In the genomic region with DNA sequence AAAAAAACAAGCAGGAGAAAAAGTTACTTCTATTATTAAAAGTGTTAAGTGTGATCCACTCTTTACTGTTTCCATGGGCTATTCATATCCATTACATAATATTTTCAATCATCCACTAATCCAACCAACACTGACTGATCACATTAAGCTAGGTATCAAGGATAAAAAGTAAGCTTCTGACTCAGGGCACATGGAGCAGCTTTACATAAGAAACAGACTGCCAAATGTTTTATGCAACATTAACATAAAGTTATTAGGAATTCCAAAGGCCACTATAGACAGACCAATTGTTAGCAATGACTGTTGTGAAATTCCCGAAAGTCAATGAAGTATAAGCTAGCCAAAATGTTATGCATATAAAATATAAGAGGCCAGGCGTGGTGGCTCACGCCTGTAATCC, we compare ENCODE assay signal across 21 cellular contexts.
"Had no signal": no experiment of that assay in that cellular context is flagged by ENCODE, and none has a peak within 500 bp of the region (broad histone marks: within the 10 kb centered on the region; RNA-seq: fewer than 3 reads in every experiment).

No MANE protein-coding gene starts in this region.

- H3K4me3 Mint-ChIP-seq: activated CD4-positive, alpha-beta T cell treated with anti-CD3 and anti-CD28 coated beads for 36 hours; activated CD8-positive, alpha-beta T cell treated with anti-CD3 and anti-CD28 coated beads, Interleukin-2, amount 10 ng/mL, durations not matched to agents 7 days and 5 days; stimulated activated naive CD8-positive, alpha-beta T cell treated with anti-CD3 and anti-CD28 coated beads, Interleukin-15, Interleukin-2, amounts not matched to agents 100 ng/mL and 50 ng/mL, for 24 hours; T-helper 1 cell treated with Interleukin-12 subunit alpha and Interleukin-12 subunit beta and Interleukin-4 antibody, amounts not matched to agents 30 μg/mL and 1 μg/mL, for 36 hours; type B pancreatic cell had no signal

- H3K27me3 Mint-ChIP-seq: activated CD4-positive, alpha-beta T cell treated with anti-CD3 and anti-CD28 coated beads for 36 hours; activated naive CD8-positive, alpha-beta T cell treated with anti-CD3 and anti-CD28 coated beads, Interleukin-2, amount 50 U/mL, for 24 hours; stimulated activated naive CD8-positive, alpha-beta T cell treated with anti-CD3 and anti-CD28 coated beads, Interleukin-15, Interleukin-2, amounts not matched to agents 100 ng/mL and 50 ng/mL, for 24 hours had no signal

- FAIRE-seq: keratinocyte had no signal

- H3K9me3 Mint-ChIP-seq: stimulated activated naive CD8-positive, alpha-beta T cell treated with anti-CD3 and anti-CD28 coated beads, Interleukin-15, Interleukin-2, amounts not matched to agents 100 ng/mL and 50 ng/mL, for 24 hours; T-helper 1 cell treated with Interleukin-12 subunit alpha and Interleukin-12 subunit beta and Interleukin-4 antibody, amounts not matched to agents 30 μg/mL and 1 μg/mL, for 36 hours; type B pancreatic cell had no signal

- H3K27me3 ChIP-seq: suprapubic skin had no signal

- H3K27ac ChIP-seq: psoas muscle, suprapubic skin, WERI-Rb-1 had no signal

- H3K9me3 ChIP-seq: mucosa of descending colon, psoas muscle, suprapubic skin had no signal

- H3K27ac Mint-ChIP-seq: activated CD8-positive, alpha-beta T cell treated with anti-CD3 and anti-CD28 coated beads, Interleukin-2, amount 10 ng/mL, durations not matched to agents 7 days and 5 days; type B pancreatic cell had no signal

- H3K4me3 ChIP-seq: mucosa of descending colon, psoas muscle, suprapubic skin had no signal

- H3K36me3 ChIP-seq: suprapubic skin, WERI-Rb-1 had no signal

- DNase-seq: activated CD4-positive, alpha-beta T cell treated with anti-CD3 and anti-CD28 coated beads for 36 hours; activated CD8-positive, alpha-beta T cell treated with anti-CD3 and anti-CD28 coated beads, Interleukin-2, amount 10 ng/mL, durations not matched to agents 7 days and 5 days; activated naive CD4-positive, alpha-beta T cell treated with Interleukin-2 at 50 U/mL for 16 hours; activated naive CD8-positive, alpha-beta T cell treated with anti-CD3 and anti-CD28 coated beads, Interleukin-2, amount 50 U/mL, for 24 hours; aorta; cortex of kidney; effector CD4-positive, alpha-beta T cell; foreskin fibroblast; hippocampal formation; mucosa of descending colon; psoas muscle; stimulated activated CD4-positive, alpha-beta T cell treated with anti-CD3 and anti-CD28 coated beads, Interleukin-15, amount 100 ng/mL, for 24 hours; stimulated activated CD4-positive, alpha-beta T cell treated with anti-CD3 and anti-CD28 coated beads, Interleukin-4, amount 100 ng/mL, for 4 hours; stimulated activated CD8-positive, alpha-beta memory T cell treated with anti-CD3 and anti-CD28 coated beads, Interleukin-4, amount 100 ng/mL, for 48 hours; WERI-Rb-1 had no signal

- ATAC-seq: activated CD4-positive, alpha-beta T cell treated with anti-CD3 and anti-CD28 coated beads for 36 hours; activated CD8-positive, alpha-beta T cell treated with anti-CD3 and anti-CD28 coated beads, Interleukin-2, amount 10 ng/mL, durations not matched to agents 7 days and 5 days; activated naive CD8-positive, alpha-beta T cell treated with anti-CD3 and anti-CD28 coated beads, Interleukin-2, amount 50 U/mL, for 24 hours; left lobe of liver; mucosa of descending colon; psoas muscle had no signal
